28 cellular contexts compared by ENCODE assay signal in genomic region chr14:93199031-93199430, GRCh38.
"Had no signal": no experiment of that assay in that cellular context is flagged by ENCODE, and none has a peak within 500 bp of the region (broad histone marks: within the 10 kb centered on the region; RNA-seq: fewer than 3 reads in every experiment).

No MANE protein-coding gene starts in this region.

- FAIRE-seq: keratinocyte, pancreas had no signal

- H3K27ac Mint-ChIP-seq: naive thymus-derived CD8-positive, alpha-beta T cell; nephron; stimulated activated naive B cell treated with anti-CD40 and anti-IgM and Interleukin-4, amounts not matched to agents 10 μg/mL and 1 μg/mL and 100 μg/mL, for 72 hours; stimulated activated naive CD8-positive, alpha-beta T cell treated with anti-CD3 and anti-CD28 coated beads, Interleukin-15, Interleukin-2, amounts not matched to agents 100 ng/mL and 50 ng/mL, for 24 hours had no signal

- H3K9me3 Mint-ChIP-seq: naive thymus-derived CD8-positive, alpha-beta T cell; nephron; neural crest cell; stimulated activated naive B cell treated with anti-CD40 and anti-IgM and Interleukin-4, amounts not matched to agents 10 μg/mL and 1 μg/mL and 100 μg/mL, for 72 hours; stimulated activated naive CD8-positive, alpha-beta T cell treated with anti-CD3 and anti-CD28 coated beads, Interleukin-15, Interleukin-2, amounts not matched to agents 100 ng/mL and 50 ng/mL, for 24 hours had no signal

- H3K4me3 ChIP-seq: left lung, lower lobe of right lung, pancreas, skin epidermis, suprapubic skin, thoracic aorta, tibial artery, uterus had no signal

- H3K36me3 ChIP-seq: left lung, pancreas, suprapubic skin, thoracic aorta, uterus had no signal

- H3K4me1 Mint-ChIP-seq: nephron, neural crest cell had no signal

- DNase-seq: hippocampal formation; kidney glomerular epithelial cell; left cardiac atrium; left lung; lower lobe of right lung; mammary epithelial cell; mesenchymal stem cell; naive thymus-derived CD8-positive, alpha-beta T cell; nucleus accumbens; pancreas; retina; right cardiac atrium; stimulated activated CD4-positive, alpha-beta T cell treated with anti-CD3 and anti-CD28 coated beads, Interleukin-12 subunit alpha, Interleukin-12 subunit beta, amount 100 ng/mL, for 4 hours; stimulated activated CD4-positive, alpha-beta T cell treated with anti-CD3 and anti-CD28 coated beads, Interleukin-15, amount 100 ng/mL, for 24 hours; stimulated activated CD4-positive, alpha-beta T cell treated with anti-CD3 and anti-CD28 coated beads, Interleukin-2, amount 100 ng/mL, for 24 hours; stimulated activated CD4-positive, alpha-beta T cell treated with anti-CD3 and anti-CD28 coated beads, Interleukin-4, amount 100 ng/mL, for 1 hour; stimulated activated naive B cell treated with anti-CD40 and anti-IgM and Interleukin-4, amounts not matched to agents 10 μg/mL and 1 μg/mL and 100 μg/mL, for 72 hours; tibial artery; trophoblast cell; uterus had no signal

- H3K4me1 ChIP-seq: left lung, lower lobe of right lung, pancreas, suprapubic skin, tibial artery, uterus had no signal

- ATAC-seq: left cardiac atrium; left lung; naive thymus-derived CD8-positive, alpha-beta T cell; pancreas; right cardiac atrium; sciatic nerve; stimulated activated naive B cell treated with anti-CD40 and anti-IgM and Interleukin-4, amounts not matched to agents 10 μg/mL and 1 μg/mL and 100 μg/mL, for 72 hours had no signal

- H3K9me3 ChIP-seq: left lung, lower lobe of right lung, pancreas, suprapubic skin, thoracic aorta, tibial artery, uterus had no signal

- H3K27ac ChIP-seq: left lung, lower lobe of right lung, pancreas, skin epidermis, suprapubic skin, thoracic aorta, tibial artery, uterus had no signal

- H3K27me3 Mint-ChIP-seq: naive thymus-derived CD8-positive, alpha-beta T cell; stimulated activated naive B cell treated with anti-CD40 and anti-IgM and Interleukin-4, amounts not matched to agents 10 μg/mL and 1 μg/mL and 100 μg/mL, for 72 hours; stimulated activated naive CD8-positive, alpha-beta T cell treated with anti-CD3 and anti-CD28 coated beads, Interleukin-15, Interleukin-2, amounts not matched to agents 100 ng/mL and 50 ng/mL, for 24 hours had no signal

- H3K4me3 Mint-ChIP-seq: naive thymus-derived CD8-positive, alpha-beta T cell; nephron; neural crest cell; stimulated activated naive B cell treated with anti-CD40 and anti-IgM and Interleukin-4, amounts not matched to agents 10 μg/mL and 1 μg/mL and 100 μg/mL, for 72 hours; stimulated activated naive CD8-positive, alpha-beta T cell treated with anti-CD3 and anti-CD28 coated beads, Interleukin-15, Interleukin-2, amounts not matched to agents 100 ng/mL and 50 ng/mL, for 24 hours had no signal

- H3K27me3 ChIP-seq: left lung, pancreas, suprapubic skin, tibial artery, uterus had no signal
